Comparison of ENCODE assay signal across 8 cellular contexts in genomic region chr11:131408011-131408640, GRCh38. TPM values are rescaled to one million over a fixed set of nuclear protein-coding genes. Genes with fewer than 3 reads are reported as not detected.
DNase-seq lines count a peak whose midpoint lies in the region; ATAC-seq and TF ChIP-seq lines count a peak whose summit lies in the region.

No MANE protein-coding gene starts in this region.

- H3K79me2 ChIP-seq in OCI-LY7 (ENCODE audit: insufficient read depth, low read depth, low read length) = no peaks in the 10 kb centered on the region

- H3K9me2 ChIP-seq in OCI-LY7 (ENCODE audit: insufficient read depth, low read length) = no peaks in the 10 kb centered on the region

- POLR2A ChIA-PET in OCI-LY7 (lab: Charles Lee) = no interaction called here

- no peaks in the 10 kb centered on the region for H3K36me3 ChIP-seq in OCI-LY7 (ENCODE audit: insufficient read depth, low read length)
- H3K36me3 ChIP-seq in gastroesophageal sphincter = no peaks in the 10 kb centered on the region

- DNase-seq in AG10803 (ENCODE audit: low read depth) = peak; percentile 52
- peak; percentile 17 for DNase-seq in OCI-LY7 (ENCODE audit: low spot score)
- peak; percentile 13 for DNase-seq in stromal cell of bone marrow (ENCODE audit: low read depth)
- no peak for DNase-seq in C1 segment of cervical spinal cord (lab: John Stamatoyannopoulos, UW)
- DNase-seq in stimulated activated CD4-positive, alpha-beta T cell treated with anti-CD3 and anti-CD28 coated beads, Interleukin-2, amount 100 ng/mL, for 48 hours = no peak
- no peak for DNase-seq in activated T-cell treated with anti-CD3 and anti-CD28 coated beads, Interleukin-2, amount 50 U/mL, for 1 hour

- no peak overlapping the region for H3K4me3 ChIP-seq in AG10803 (ENCODE audit: low read length)
- no peak overlapping the region for H3K4me3 ChIP-seq in OCI-LY7 (ENCODE audit: low read depth, low read length, poor library complexity, severe bottlenecking)
- no peak overlapping the region for H3K4me3 ChIP-seq in gastroesophageal sphincter

- H3K9me3 ChIP-seq in OCI-LY7 (ENCODE audit: low read length) = no peaks in the 10 kb centered on the region
- no peaks in the 10 kb centered on the region for H3K9me3 ChIP-seq in gastroesophageal sphincter

- no peak overlapping the region for H3K4me2 ChIP-seq in OCI-LY7 (ENCODE audit: low read length)

- H2AFZ ChIP-seq in OCI-LY7 (ENCODE audit: low read length) = no peak overlapping the region

- no peaks in the 10 kb centered on the region for H3K27me3 ChIP-seq in gastroesophageal sphincter

- intact Hi-C loops in OCI-LY7 (cut with micrococcal nuclease; ENCODE audit: unreplicated experiment) = loop anchor here (5.0 to 10.0 kb wide), 3 partner anchors 104 to 343 kb away; no protein-coding TSS in a partner anchor

- ATAC-seq in GM21619 (IDR thresholded peaks at IDR 0.05; ENCODE audit: unreplicated experiment) = peak; percentile 64
- peak; percentile 69 for ATAC-seq in gastroesophageal sphincter

- TF ChIP-seq CTCF in AG10803 (conservative IDR thresholded peaks at IDR 0.05; ENCODE audit: low read length) (peak; percentile 70), OCI-LY7 (conservative IDR thresholded peaks at IDR 0.05; ENCODE audit: low read length) (peak; percentile 77), gastroesophageal sphincter (IDR thresholded peaks at IDR 0.05) (peak in 1 of 4 experiments; percentile 25)

- no peaks in the 10 kb centered on the region for H4K20me1 ChIP-seq in OCI-LY7 (ENCODE audit: insufficient read depth, low read length)

- no peaks in the 10 kb centered on the region for H3K4me1 ChIP-seq in OCI-LY7 (ENCODE audit: insufficient read depth, low read length, poor library complexity, severe bottlenecking)
- no peaks in the 10 kb centered on the region for H3K4me1 ChIP-seq in gastroesophageal sphincter

- no peak for TF ChIP-seq POLR2A in gastroesophageal sphincter (IDR thresholded peaks at IDR 0.05)

- no TSS peak for BruUV-seq in OCI-LY7 (replicated peaks; lab: Mats Ljungman, UMichigan)

- WGBS in gastroesophageal sphincter (ENCODE audit: low coverage in 1 of 2), 2 donors = 41 to 56% methylated on average over 3 to 5 of the region's 5 CpGs

- H3K27ac ChIP-seq in OCI-LY7 (ENCODE audit: low read depth, low read length, poor library complexity, severe bottlenecking) (no peak overlapping the region), gastroesophageal sphincter (no peak overlapping the region)

- no peak for TF ChIP-seq EP300 in gastroesophageal sphincter (IDR thresholded peaks at IDR 0.05)

- CTCF ChIA-PET in OCI-LY7 (lab: Charles Lee; ENCODE audit: unreplicated experiment) = no interaction called here

RNA-seq across cellular contexts. Expression of gene NTM, which starts 37.7 kb away (rescaled TPM):
- total RNA-seq in OCI-LY7 (2014; rRNA removed; shearing (Covaris generic)) = not detected in 2 replicates
- total RNA-seq in OCI-LY7 (2022) = not detected in 2 replicates
- 10 to 100 TPM in 2 of 4 donors, 1 to 10 TPM in 2; 3.6 to 11.8 (median 7.8) TPM for total RNA-seq in gastroesophageal sphincter

Comparison
In these comparisons a context has a peak if more than half of its experiments do, and no peak if none do; other contexts are left out.
1. DNase-seq: peak in AG10803 (single experiment), OCI-LY7 (single experiment) and stromal cell of bone marrow (single experiment); none in C1 segment of cervical spinal cord (0 of 14), stimulated activated CD4-positive, alpha-beta T cell treated with anti-CD3 and anti-CD28 coated beads, Interleukin-2, amount 100 ng/mL, for 48 hours (0 of 2) and activated T-cell treated with anti-CD3 and anti-CD28 coated beads, Interleukin-2, amount 50 U/mL, for 1 hour (single experiment).
2. RNA of gene NTM, which starts 37.7 kb away (total RNA-seq): 3.6 to 11.8 TPM in gastroesophageal sphincter; not detected in OCI-LY7; every median in the first group is over 4 times any median in the second.